Comparison of ENCODE assay signal across 21 cellular contexts in the genomic region with DNA sequence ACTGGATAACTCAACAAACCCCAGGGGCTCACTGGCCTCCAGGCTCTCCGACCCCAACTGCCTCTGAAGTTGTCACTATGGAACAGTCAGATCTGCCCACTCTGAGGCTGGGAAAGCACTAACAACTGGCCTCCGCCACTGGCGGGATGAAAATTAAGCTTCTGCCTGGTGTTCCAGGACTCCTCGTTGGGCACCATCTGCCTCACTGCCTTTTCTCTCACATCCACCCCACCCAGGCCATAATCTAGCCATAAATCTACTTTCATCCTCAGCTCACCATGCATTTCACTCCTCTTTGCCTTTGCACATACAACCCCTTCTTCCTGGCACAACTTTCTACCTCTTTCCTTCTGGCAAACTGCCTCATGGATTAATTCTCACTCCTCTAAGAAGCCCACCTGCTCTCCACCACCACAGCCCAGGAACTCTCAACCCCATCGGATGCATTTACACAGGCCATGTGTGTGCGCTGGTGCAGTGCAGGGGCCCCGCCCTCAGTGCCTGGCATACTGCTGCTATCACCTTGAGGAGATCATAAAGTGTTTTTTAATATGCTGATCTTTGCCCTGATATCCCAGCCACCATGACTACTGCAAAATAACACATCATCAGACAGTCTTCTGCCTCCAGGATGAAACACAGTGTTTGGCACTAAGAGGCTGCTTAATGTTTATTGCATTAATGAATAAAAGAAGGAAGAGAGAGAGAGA. TPM values are rescaled to one million over a fixed set of nuclear protein-coding genes. Genes with fewer than 3 reads are reported as not detected.
"Had no signal": no experiment of that assay in that cellular context is flagged by ENCODE, and none has a peak within 500 bp of the region (broad histone marks: within the 10 kb centered on the region; RNA-seq: fewer than 3 reads in every experiment).

No MANE protein-coding gene starts in this region.

- H3K4me3 ChIP-seq: lung, psoas muscle, tibial nerve had no signal

- H3K36me3 Mint-ChIP-seq: activated naive CD8-positive, alpha-beta T cell treated with anti-CD3 and anti-CD28 coated beads, Interleukin-2, amount 10 ng/mL, durations not matched to agents 7 days and 5 days had no signal

- H3K4me3 Mint-ChIP-seq: activated naive CD8-positive, alpha-beta T cell treated with anti-CD3 and anti-CD28 coated beads, Interleukin-2, amount 10 ng/mL, durations not matched to agents 7 days and 5 days had no signal

- ATAC-seq: foreskin keratinocyte; psoas muscle; right cardiac atrium; stimulated activated naive CD8-positive, alpha-beta T cell treated with anti-CD3 and anti-CD28 coated beads, Interleukin-15, Interleukin-2, amounts not matched to agents 100 U/mL and 50 U/mL, for 24 hours had no signal

- H3K9me3 ChIP-seq: psoas muscle, tibial nerve had no signal

- H3K4me1 ChIP-seq: foreskin keratinocyte, psoas muscle had no signal

- H3K27ac ChIP-seq: foreskin keratinocyte, psoas muscle, tibial nerve had no signal

- H3K27ac Mint-ChIP-seq: activated naive CD8-positive, alpha-beta T cell treated with anti-CD3 and anti-CD28 coated beads, Interleukin-2, amount 10 ng/mL, durations not matched to agents 7 days and 5 days; activated T-helper 2 cell treated with anti-CD3 and anti-CD28 coated beads, Interferon-gamma antibody, Interleukin-2, Interleukin-4, amounts not matched to agents 10 μg/mL and 5 μg/mL and 100 μg/mL, durations not matched to agents 14 hours and 24 hours and 36 hours had no signal

- DNase-seq: activated CD4-positive, alpha-beta T cell treated with anti-CD3 and anti-CD28 coated beads, Interleukin-2, amount 50 U/mL, for 48 hours; activated naive CD4-positive, alpha-beta T cell treated with Interleukin-2 at 50 U/mL for 16 hours; amygdala; caudate nucleus; foreskin keratinocyte; hippocampal formation; islet precursor cell; psoas muscle; right cardiac atrium; stimulated activated naive CD8-positive, alpha-beta T cell treated with anti-CD3 and anti-CD28 coated beads, Interleukin-15, Interleukin-2, amounts not matched to agents 100 U/mL and 50 U/mL, for 24 hours; substantia nigra; T-helper 2 cell had no signal

- H3K36me3 ChIP-seq: tibial nerve had no signal

- H3K9me3 Mint-ChIP-seq: activated naive CD8-positive, alpha-beta T cell treated with anti-CD3 and anti-CD28 coated beads, Interleukin-2, amount 10 ng/mL, durations not matched to agents 7 days and 5 days; activated T-helper 2 cell treated with anti-CD3 and anti-CD28 coated beads, Interferon-gamma antibody, Interleukin-2, Interleukin-4, amounts not matched to agents 10 μg/mL and 5 μg/mL and 100 μg/mL, durations not matched to agents 14 hours and 24 hours and 36 hours had no signal

RNA-seq across cellular contexts. Expression of a gene that starts 4.0 kb away (rescaled TPM):
- total RNA-seq: fibroblast of lung had no signal

RNA-seq across cellular contexts. Expression of a gene that starts 24.8 kb away (rescaled TPM):
- total RNA-seq: activated naive CD8-positive, alpha-beta T cell treated with anti-CD3 and anti-CD28 coated beads, Interleukin-2, amount 10 ng/mL, durations not matched to agents 7 days and 5 days; activated T-helper 2 cell treated with anti-CD3 and anti-CD28 coated beads, Interferon-gamma antibody, Interleukin-2, Interleukin-4, amounts not matched to agents 10 μg/mL and 5 μg/mL and 100 μg/mL, durations not matched to agents 14 hours and 24 hours and 36 hours; epithelial cell of proximal tubule; fibroblast of lung; lung; osteocyte; psoas muscle; right cardiac atrium; skeletal muscle tissue; tibial nerve had no signal
- polyA plus RNA-seq: fibroblast of lung, foreskin keratinocyte, neural cell, right cardiac atrium had no signal

RNA-seq across cellular contexts. Expression of a gene that starts 27.0 kb away (rescaled TPM):
- total RNA-seq: activated naive CD8-positive, alpha-beta T cell treated with anti-CD3 and anti-CD28 coated beads, Interleukin-2, amount 10 ng/mL, durations not matched to agents 7 days and 5 days; activated T-helper 2 cell treated with anti-CD3 and anti-CD28 coated beads, Interferon-gamma antibody, Interleukin-2, Interleukin-4, amounts not matched to agents 10 μg/mL and 5 μg/mL and 100 μg/mL, durations not matched to agents 14 hours and 24 hours and 36 hours; epithelial cell of proximal tubule; fibroblast of lung; foreskin keratinocyte; lung; osteocyte; psoas muscle; right cardiac atrium; skeletal muscle tissue; tibial nerve had no signal
- polyA plus RNA-seq: fibroblast of lung, foreskin keratinocyte, lung, neural cell, psoas muscle, right cardiac atrium had no signal

RNA-seq across cellular contexts. Expression of a gene that starts 43.0 kb away (rescaled TPM):
- total RNA-seq: activated naive CD8-positive, alpha-beta T cell treated with anti-CD3 and anti-CD28 coated beads, Interleukin-2, amount 10 ng/mL, durations not matched to agents 7 days and 5 days; activated T-helper 2 cell treated with anti-CD3 and anti-CD28 coated beads, Interferon-gamma antibody, Interleukin-2, Interleukin-4, amounts not matched to agents 10 μg/mL and 5 μg/mL and 100 μg/mL, durations not matched to agents 14 hours and 24 hours and 36 hours; epithelial cell of proximal tubule; fibroblast of lung; foreskin keratinocyte; lung; osteocyte; psoas muscle; skeletal muscle tissue; tibial nerve had no signal
- polyA plus RNA-seq: fibroblast of lung, foreskin keratinocyte, lung, neural cell, psoas muscle, right cardiac atrium had no signal

RNA-seq across cellular contexts. Expression of a gene that starts 46.5 kb away (rescaled TPM):
- total RNA-seq: activated naive CD8-positive, alpha-beta T cell treated with anti-CD3 and anti-CD28 coated beads, Interleukin-2, amount 10 ng/mL, durations not matched to agents 7 days and 5 days; activated T-helper 2 cell treated with anti-CD3 and anti-CD28 coated beads, Interferon-gamma antibody, Interleukin-2, Interleukin-4, amounts not matched to agents 10 μg/mL and 5 μg/mL and 100 μg/mL, durations not matched to agents 14 hours and 24 hours and 36 hours; epithelial cell of proximal tubule; fibroblast of lung; foreskin keratinocyte; osteocyte; psoas muscle had no signal
- polyA plus RNA-seq: fibroblast of lung, foreskin keratinocyte, neural cell had no signal
